12 cellular contexts compared by ENCODE assay signal in genomic region chr18:9918016-9918680, GRCh38.
A peak's percentile ranks its signal among the peaks of the same experiment; 100 is the strongest.
DNase-seq lines count a peak whose midpoint lies in the region; ATAC-seq and TF ChIP-seq lines count a peak whose summit lies in the region.
"Had no signal": no experiment of that assay in that cellular context is flagged by ENCODE, and none has a peak within 500 bp of the region (broad histone marks: within the 10 kb centered on the region; RNA-seq: fewer than 3 reads in every experiment).

No MANE protein-coding gene starts in this region.

- in situ Hi-C loops in astrocyte of the spinal cord (cut with HindIII; ENCODE audit: low sequenced_read_pairs) (no loop called here), HAP-1 (cut with MboI; ENCODE audit: low sequenced_read_pairs) (no loop called here)

- H3K9ac ChIP-seq in HUES48 (ENCODE audit: low read depth, low read length) = peak overlapping the region; percentile 17

- no peak for ATAC-seq in GM18870 (IDR thresholded peaks at IDR 0.05; ENCODE audit: unreplicated experiment)
- ATAC-seq: esophagus mucosa had no signal

- no peak for TF ChIP-seq CTCF in astrocyte of the spinal cord (IDR thresholded peaks at IDR 0.05; ENCODE audit: low read depth, low read length)

- peak overlapping the region; percentile 24; the same call in 1 of the 2 replicates for H3K4me3 ChIP-seq in HUES48 (ENCODE audit: low read depth, low read length)
- H3K4me3 ChIP-seq in astrocyte of the spinal cord (ENCODE audit: low read depth, low read length) = no peak overlapping the region
- no peak overlapping the region for H3K4me3 ChIP-seq in HAP-1

- peak; percentile 54 for DNase-seq in 8988T
- peak; percentile 63 for DNase-seq in astrocyte of the spinal cord (ENCODE audit: low read depth, low spot score)
- DNase-seq in kidney glomerular epithelial cell (lab: John Stamatoyannopoulos, UW) = peak; percentile 40
- no peak for DNase-seq in HAP-1 (ENCODE audit: low spot score in 2 of 2)
- DNase-seq in NCI-H2029 (lab: John Stamatoyannopoulos, UW) = no peak
- DNase-seq in NCI-H146 treated with DMSO at 0.1 percent for 48 hours (lab: John Stamatoyannopoulos, UW; ENCODE audit: unreplicated experiment) = no peak
- DNase-seq: activated gamma-delta T cell treated with Interleukin-2 at 50 U/mL for 16 hours, BE2C, NCI-H345 had no signal

- no peaks in the 10 kb centered on the region for H3K9me3 ChIP-seq in HUES48 (ENCODE audit: control insufficient read depth, insufficient read depth, low read length)
- no peaks in the 10 kb centered on the region for H3K9me3 ChIP-seq in HAP-1
- H3K9me3 ChIP-seq: BE2C had no signal

- H3K27me3 ChIP-seq in HUES48 (ENCODE audit: control insufficient read depth, insufficient read depth, low read length) (no peaks in the 10 kb centered on the region), HAP-1 (ENCODE audit: low read depth) (no peaks in the 10 kb centered on the region)
- H3K27me3 ChIP-seq: BE2C had no signal

- H3K36me3 ChIP-seq in HUES48 (ENCODE audit: control insufficient read depth, insufficient read depth, low read length) = no peaks in the 10 kb centered on the region
- 0 out of 2 replicates have a peak, but pooled peaks cover 3% of the 10 kb centered on the region for H3K36me3 ChIP-seq in HAP-1 (replicated peaks)
- H3K36me3 ChIP-seq: BE2C had no signal

- peak overlapping the region; percentile 79 for H3K27ac ChIP-seq in HUES48 (ENCODE audit: low read depth, low read length)

- H3K4me1 ChIP-seq in HUES48 (ENCODE audit: control insufficient read depth, insufficient read depth, low read length) = peaks cover 58% of the 10 kb centered on the region
- H3K4me1 ChIP-seq in HAP-1 = peaks cover 42% of the 10 kb centered on the region
- H3K4me1 ChIP-seq: BE2C had no signal

Comparison
In these comparisons a context has a peak if more than half of its experiments do, and no peak if none do; other contexts are left out.
1. DNase-seq: peak in 8988T (single experiment), astrocyte of the spinal cord (single experiment) and kidney glomerular epithelial cell (single experiment); none in HAP-1 (0 of 2), NCI-H2029 (single experiment) and NCI-H146 treated with DMSO at 0.1 percent for 48 hours (single experiment).